Comparison of ENCODE assay signal across 20 cellular contexts in genomic region chr2:215622836-215623235, GRCh38.
DNase-seq lines count a peak whose midpoint lies in the region; ATAC-seq and TF ChIP-seq lines count a peak whose summit lies in the region.
"Had no signal": no experiment of that assay in that cellular context is flagged by ENCODE, and none has a peak within 500 bp of the region (broad histone marks: within the 10 kb centered on the region; RNA-seq: fewer than 3 reads in every experiment).

No MANE protein-coding gene starts in this region.

- intact Hi-C loops in IMR-90 (cut with micrococcal nuclease) (loop anchor here (5.0 kb wide), 1 partner anchor 161 kb away; no protein-coding TSS in a partner anchor), sigmoid colon (cut with DNase I) (loop anchor here (5.0 kb wide), 3 partner anchors 159 to 294 kb away; no protein-coding TSS in a partner anchor)

- H4K5ac ChIP-seq in IMR-90 (ENCODE audit: low read depth, low read length), result peak overlapping the region; percentile 65; the same call in 1 of the 2 replicates
- no peak overlapping the region for H4K5ac ChIP-seq in mesendoderm (ENCODE audit: low read length)

- dilution Hi-C loops in IMR-90 (cut with HindIII; ENCODE audit: low sequenced_read_pairs, unreplicated experiment), result no loop called here

- peak overlapping the region; percentile 28 for H2BK5ac ChIP-seq in IMR-90 (ENCODE audit: low read depth, low read length, poor library complexity, severe bottlenecking)
- H2BK5ac ChIP-seq in mesendoderm (ENCODE audit: low read length), result no peak overlapping the region

- H2AK9ac ChIP-seq in IMR-90 (replicated peaks; ENCODE audit: low read depth, low read length, poor library complexity), result no peak overlapping the region

- H2BK20ac ChIP-seq in IMR-90 (ENCODE audit: low read depth, low read length), result peak overlapping the region; percentile 22; the same call in 1 of the 2 replicates

- no peak overlapping the region for H3K9ac ChIP-seq in IMR-90 (ENCODE audit: low read depth, low read length)
- no peak overlapping the region for H3K9ac ChIP-seq in mesendoderm (ENCODE audit: low read length)

- peak overlapping the region; percentile 78; the same call in 1 of the 2 replicates for H2BK120ac ChIP-seq in IMR-90 (ENCODE audit: low read depth, low read length)
- no peak overlapping the region for H2BK120ac ChIP-seq in mesendoderm (ENCODE audit: low read depth, low read length)

- H3K14ac ChIP-seq in IMR-90 (replicated peaks; ENCODE audit: low read depth, low read length), result peak overlapping the region; percentile 34; the same call in 1 of the 2 replicates

- in situ Hi-C loops in IMR-90 (cut with MboI; ENCODE audit: low sequenced_read_pairs), result no loop called here
- in situ Hi-C loops in astrocyte of the spinal cord (cut with HindIII; ENCODE audit: low sequenced_read_pairs), result no loop called here

- H3K27ac ChIP-seq in IMR-90 (ENCODE audit: insufficient read depth, low read length) (no peak overlapping the region), mesendoderm (ENCODE audit: low read depth, low read length) (no peak overlapping the region), sigmoid colon (peak overlapping the region; percentile 80 to 89 (median 86)), SJCRH30 (no peak overlapping the region)
- H3K27ac ChIP-seq: HL-60, SK-N-MC had no signal

- H2BK15ac ChIP-seq in IMR-90 (ENCODE audit: low read depth, low read length), result peak overlapping the region; percentile 69; the same call in 2 of the 3 replicates
- H2BK15ac ChIP-seq in mesendoderm (replicated peaks; ENCODE audit: low read depth), result peak overlapping the region; percentile 57

- H2AFZ ChIP-seq in IMR-90 (replicated peaks; ENCODE audit: low read length, poor library complexity), result no peak overlapping the region
- H2AFZ ChIP-seq: GM23338 had no signal

- H3K9me3 ChIP-seq in IMR-90 (ENCODE audit: control insufficient read depth, insufficient read depth, low read length) (no peaks in the 10 kb centered on the region), sigmoid colon (no peaks in the 10 kb centered on the region), SJCRH30 (replicated peaks) (no peaks in the 10 kb centered on the region)

- no peak for TF ChIP-seq POLR2A in IMR-90 (IDR thresholded peaks at IDR 0.05; ENCODE audit: low read depth, low read length)
- no peak for TF ChIP-seq POLR2A in sigmoid colon (IDR thresholded peaks at IDR 0.05)

- POLR2A ChIA-PET in IMR-90 (lab: Charles Lee; ENCODE audit: unreplicated experiment), result no interaction called here

- H3K79me2 ChIP-seq in mesendoderm (ENCODE audit: control insufficient read depth, insufficient read depth, low read length), result no peaks in the 10 kb centered on the region

- no peak for TF ChIP-seq RAD21 in IMR-90 (IDR thresholded peaks at IDR 0.05; ENCODE audit: low read length)

- H3K79me1 ChIP-seq in IMR-90 (ENCODE audit: low read depth in 1 of 2, low read length in 2 of 2) (no peaks in the 10 kb centered on the region), mesendoderm (ENCODE audit: low read length) (no peaks in the 10 kb centered on the region)

- TF ChIP-seq EP300 in sigmoid colon (IDR thresholded peaks at IDR 0.05), result no peak

- H4K20me1 ChIP-seq in IMR-90 (ENCODE audit: insufficient read depth, low read length), result no peaks in the 10 kb centered on the region

- peak overlapping the region; percentile 21 for H3K4ac ChIP-seq in IMR-90 (ENCODE audit: low read depth, low read length)
- no peak overlapping the region for H3K4ac ChIP-seq in mesendoderm (ENCODE audit: low read depth, low read length)

- peak overlapping the region; percentile 30; the same call in 1 of the 2 replicates for H4K91ac ChIP-seq in IMR-90 (ENCODE audit: insufficient read depth, low read depth, low read length)

- H3K27me3 ChIP-seq in IMR-90 (ENCODE audit: control insufficient read depth, insufficient read depth, low read length) (no peaks in the 10 kb centered on the region), mesendoderm (ENCODE audit: insufficient read depth, low read length, poor library complexity) (no peaks in the 10 kb centered on the region), sigmoid colon (no peaks in the 10 kb centered on the region), SJCRH30 (no peaks in the 10 kb centered on the region)

- BruUV-seq in IMR-90 (replicated peaks; lab: Mats Ljungman, UMichigan), result no TSS peak

- CTCF ChIA-PET in IMR-90 (lab: Yijun Ruan, JAX), result interaction anchor here (0.6 to 0.8 kb wide), 3 partner anchors 22 to 297 kb away, joined by 3 to 5 read pairs (median 3); no protein-coding TSS in a partner anchor

- H3K36me3 ChIP-seq in IMR-90 (ENCODE audit: control insufficient read depth, insufficient read depth, low read length) (no peaks in the 10 kb centered on the region), mesendoderm (ENCODE audit: control insufficient read depth, insufficient read depth, low read length) (no peaks in the 10 kb centered on the region), sigmoid colon (no peaks in the 10 kb centered on the region), SJCRH30 (no peaks in the 10 kb centered on the region)

- H3K4me3 ChIP-seq in IMR-90 (ENCODE audit: insufficient read depth, low read depth, low read length) (no peak overlapping the region), astrocyte of the spinal cord (ENCODE audit: low read depth, low read length) (no peak overlapping the region), mesendoderm (ENCODE audit: low read length) (no peak overlapping the region), sigmoid colon (no peak overlapping the region), SJCRH30 (no peak overlapping the region)
- H3K4me3 ChIP-seq: GM23338, K562, SK-N-MC had no signal

- 100% methylated on average over 1 of the region's 5 CpGs; no CpG with 5 or more reads in 1 of the 2 experiments for WGBS in IMR-90 (ENCODE audit: extremely low coverage in 2 of 2, insufficient read length in 1 of 2), 2 experiments
- WGBS in mesendoderm (ENCODE audit: extremely low coverage, insufficient coverage, low lambda C conversion rate), result no CpG with 5 or more reads among the region's 5 CpGs
- 75 to 83% methylated on average over 5 of the region's 5 CpGs for WGBS in sigmoid colon, 2 donors

- H3K4me1 ChIP-seq in IMR-90 (ENCODE audit: control insufficient read depth, insufficient read depth, low read length) (peaks cover 17% of the 10 kb centered on the region), mesendoderm (ENCODE audit: control insufficient read depth, low read depth, low read length) (peaks cover 2% of the 10 kb centered on the region), sigmoid colon (peaks cover 0 to 59% (median 44%) of the 10 kb centered on the region in 4 donors), SJCRH30 (peaks cover 13% of the 10 kb centered on the region)

- H3K4me2 ChIP-seq in IMR-90 (ENCODE audit: low read depth, low read length) (no peak overlapping the region), mesendoderm (ENCODE audit: low read length) (no peak overlapping the region)
- H3K4me2 ChIP-seq: GM23338 had no signal

- H3K23ac ChIP-seq in IMR-90 (ENCODE audit: low read depth, low read length), result no peak overlapping the region
- no peak overlapping the region for H3K23ac ChIP-seq in mesendoderm (ENCODE audit: low read length)

- peak overlapping the region; percentile 73; the same call in 1 of the 2 replicates for H3K18ac ChIP-seq in IMR-90 (ENCODE audit: low read depth, low read length)
- no peak overlapping the region for H3K18ac ChIP-seq in mesendoderm (ENCODE audit: low read length)

- TF ChIP-seq CTCF in IMR-90 (conservative IDR thresholded peaks at IDR 0.05; ENCODE audit: low read depth, low read length) (no peak), astrocyte of the spinal cord (IDR thresholded peaks at IDR 0.05; ENCODE audit: low read depth, low read length) (no peak), sigmoid colon (IDR thresholded peaks at IDR 0.05) (no peak)

- H3K9me1 ChIP-seq in IMR-90 (ENCODE audit: insufficient read depth, low read length), result peaks cover 7% of the 10 kb centered on the region

- H4K8ac ChIP-seq in IMR-90 (ENCODE audit: low read depth in 2 of 2, low read length in 2 of 2), result peak overlapping the region; percentile 16 to 18; a peak in 2 of 4 replicates
- no peak overlapping the region for H4K8ac ChIP-seq in mesendoderm (ENCODE audit: low read depth, low read length)

- ATAC-seq in IMR-90 (ENCODE audit: low read depth) (no peak), GM21576 (IDR thresholded peaks at IDR 0.05; ENCODE audit: unreplicated experiment) (no peak), HG03571 (IDR thresholded peaks at IDR 0.05; ENCODE audit: unreplicated experiment) (no peak)
- ATAC-seq: GM23338, K562, PC-3 had no signal

- peak; percentile 63 for DNase-seq in IMR-90
- peak; percentile 11 for DNase-seq in astrocyte of the spinal cord (ENCODE audit: low read depth, low spot score)
- DNase-seq in mesendoderm, result no peak
- no peak for DNase-seq in sigmoid colon
- no peak for DNase-seq in A172 (ENCODE audit: low spot score)
- DNase-seq in SJCRH30, result no peak
- DNase-seq: ACHN; Calu3; CD4-positive, CD25-positive, alpha-beta regulatory T cell; DMS79; NCI-H1092 treated with DMSO at 0.1 percent for 48 hours; NCI-H1694 treated with DMSO at 0.1 percent for 48 hours; NCI-H510A treated with DMSO at 0.1 percent for 48 hours; PC-3 had no signal

- no peak overlapping the region for H3K56ac ChIP-seq in IMR-90 (ENCODE audit: extremely low read depth, insufficient read depth, low read length)
- H3K56ac ChIP-seq in mesendoderm (ENCODE audit: low read length), result no peak overlapping the region

- peak overlapping the region; percentile 29; the same call in 1 of the 2 replicates for H2AK5ac ChIP-seq in IMR-90 (ENCODE audit: low read depth, low read length)
- no peak overlapping the region for H2AK5ac ChIP-seq in mesendoderm (ENCODE audit: low read length)

TF ChIP-seq in IMR-90, 13 proteins besides CTCF, POLR2A, EP300 and RAD21 (continues in another document):
- TF ChIP-seq ELK1 (IDR thresholded peaks at IDR 0.05; ENCODE audit: borderline replicate concordance, low read depth, low read length) (no peak), CHD1 (IDR thresholded peaks at IDR 0.05; ENCODE audit: low read depth, low read length) (no peak), RCOR1 (IDR thresholded peaks at IDR 0.05; ENCODE audit: insufficient replicate concordance, low read length) (no peak), BHLHE40 (IDR thresholded peaks at IDR 0.05; ENCODE audit: low read depth, low read length) (no peak), MAFK (IDR thresholded peaks at IDR 0.05; ENCODE audit: low read depth, low read length) (peak; percentile 24; the same call in 1 of the 2 replicates), RFX5 (IDR thresholded peaks at IDR 0.05; ENCODE audit: low read depth, low read length) (no peak), SMC3 (IDR thresholded peaks at IDR 0.05; ENCODE audit: low read depth, low read length) (no peak)

Comparison
In these comparisons a context has a peak if more than half of its experiments do, and no peak if none do; other contexts are left out.
1. DNase-seq: peak in IMR-90 (single experiment) and astrocyte of the spinal cord (single experiment); none in mesendoderm (single experiment), sigmoid colon (single experiment), A172 (single experiment) and SJCRH30 (0 of 2).
2. H3K27ac ChIP-seq: peak in sigmoid colon (4 of 4); none in IMR-90 (single experiment), mesendoderm (single experiment) and SJCRH30 (single experiment).